23 cellular contexts compared by ENCODE assay signal in the genomic region with DNA sequence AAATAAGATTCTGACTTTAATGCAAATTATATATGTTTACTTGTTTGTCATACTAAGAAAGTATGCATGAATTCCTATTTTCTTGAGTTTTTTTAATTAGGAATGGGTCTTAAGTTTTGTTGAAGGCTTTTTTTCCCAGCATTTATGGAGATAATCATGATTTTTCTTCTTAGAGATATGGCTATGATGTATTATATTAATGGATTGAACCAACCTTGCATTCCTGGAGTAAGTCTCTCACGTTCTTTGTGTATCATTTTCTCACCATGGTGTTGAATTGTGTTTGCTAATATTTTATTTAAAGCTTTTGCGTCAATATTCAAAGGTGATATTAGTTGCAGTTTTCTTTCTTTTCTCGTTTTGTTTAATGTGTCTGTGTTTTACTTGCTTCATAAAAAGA. TPM values are rescaled to one million over a fixed set of nuclear protein-coding genes. Genes with fewer than 3 reads are reported as not detected.
DNase-seq lines count a peak whose midpoint lies in the region; ATAC-seq lines count a peak whose summit lies in the region.
"Had no signal": no experiment of that assay in that cellular context is flagged by ENCODE, and none has a peak within 500 bp of the region (broad histone marks: within the 10 kb centered on the region; RNA-seq: fewer than 3 reads in every experiment).

No MANE protein-coding gene starts in this region.

- peaks cover 4 to 7% of the 10 kb centered on the region in 2 donors for H3K9me3 Mint-ChIP-seq in activated T-cell treated with anti-CD3 and anti-CD28 coated beads, Interleukin-2, amount 50 U/mL, for 72 hours
- H3K9me3 Mint-ChIP-seq: effector memory CD8-positive, alpha-beta T cell had no signal

- no peak for ATAC-seq in GM18519 (IDR thresholded peaks at IDR 0.05; ENCODE audit: low FRiP score, unreplicated experiment)
- no peak for ATAC-seq in activated T-cell treated with anti-CD3 and anti-CD28 coated beads, Interleukin-2, amount 50 U/mL, for 72 hours (replicated peaks in 1 of 2)
- ATAC-seq: CD8-positive, alpha-beta T cell; effector memory CD8-positive, alpha-beta T cell; psoas muscle had no signal

- H3K4me1 ChIP-seq in GM23248 (ENCODE audit: insufficient read depth): no peaks in the 10 kb centered on the region
- H3K4me1 ChIP-seq: psoas muscle, spleen, upper lobe of left lung had no signal

- H3K4me1 Mint-ChIP-seq in activated T-cell treated with anti-CD3 and anti-CD28 coated beads, Interleukin-2, amount 50 U/mL, for 72 hours (ENCODE audit: low read depth): no peaks in the 10 kb centered on the region

- H3F3A ChIP-seq in GM23248 (ENCODE audit: insufficient read depth): no peaks in the 10 kb centered on the region

- DNase-seq in ACHN (peak; percentile 8), GM23248 (peak; percentile 43), RPMI7951 (ENCODE audit: low read depth) (peak; percentile 6), fibroblast of peridontal ligament (ENCODE audit: extremely low read depth) (peak; percentile 22), GM03348 (ENCODE audit: low spot score) (no peak), inferior parietal cortex (ENCODE audit: extremely low spot score) (no peak)
- no peak for DNase-seq in activated T-cell treated with anti-CD3 and anti-CD28 coated beads, Interleukin-2, amount 50 U/mL, for 72 hours
- DNase-seq: activated CD4-positive, CD25-positive, alpha-beta regulatory T cell treated with anti-CD3 and anti-CD28 coated beads, Interleukin-2, amount 50 U/mL, for 72 hours; activated T-cell treated with anti-CD3 and anti-CD28 coated beads, Interleukin-2, amount 50 U/mL, for 48 hours; CD8-positive, alpha-beta T cell; effector memory CD8-positive, alpha-beta T cell; NCI-H1694; psoas muscle; spleen; upper lobe of left lung had no signal

- 79 to 90% methylated on average over 3 of the region's 3 CpGs for WGBS in GM23248 (ENCODE audit: low coverage in 1 of 2, low lambda C conversion rate in 2 of 2, missing lambda C conversion rate in 2 of 2), 2 experiments

- no peaks in the 10 kb centered on the region for H3K79me2 ChIP-seq in GM23248 (ENCODE audit: insufficient read depth)

- H3K27me3 Mint-ChIP-seq in activated T-cell treated with anti-CD3 and anti-CD28 coated beads, Interleukin-2, amount 50 U/mL, for 72 hours (ENCODE audit: low read depth): no peaks in the 10 kb centered on the region
- H3K27me3 Mint-ChIP-seq: activated naive CD4-positive, alpha-beta T cell treated with anti-CD3 and anti-CD28 coated beads, Interleukin-2, amount 50 U/mL, for 24 hours; effector memory CD8-positive, alpha-beta T cell had no signal

- H3K27me3 ChIP-seq in GM23248 (replicated peaks; ENCODE audit: insufficient read depth): no peaks in the 10 kb centered on the region
- H3K27me3 ChIP-seq: spleen, upper lobe of left lung had no signal

- no peaks in the 10 kb centered on the region for H3K9me2 ChIP-seq in GM23248 (ENCODE audit: insufficient read depth)

- no peak overlapping the region for H2AFZ ChIP-seq in GM23248

- H3K36me3 Mint-ChIP-seq in activated T-cell treated with anti-CD3 and anti-CD28 coated beads, Interleukin-2, amount 50 U/mL, for 72 hours (ENCODE audit: insufficient read depth in 2 of 2): peaks cover 12 to 29% of the 10 kb centered on the region in 2 donors

- H3K27ac ChIP-seq in GM23248: no peak overlapping the region
- H3K27ac ChIP-seq: psoas muscle, spleen, upper lobe of left lung had no signal

- H3K9me3 ChIP-seq in GM23248 (ENCODE audit: low read depth): no peaks in the 10 kb centered on the region

- no peak overlapping the region for H3K4me2 ChIP-seq in GM23248 (ENCODE audit: unreplicated experiment)

- H3K36me3 ChIP-seq in GM23248 (ENCODE audit: low read depth): peaks cover 17% of the 10 kb centered on the region

- H4K20me1 ChIP-seq in GM23248 (ENCODE audit: insufficient read depth): no peaks in the 10 kb centered on the region

- no peak overlapping the region for H3K9ac ChIP-seq in GM23248

- in situ Hi-C loops in ACHN (cut with HindIII; ENCODE audit: low pct_ligation_motif_present, low pct_unique_long_range_greater_than_20kb, low sequenced_read_pairs): no loop called here
- in situ Hi-C loops in GM23248 (cut with MboI): no loop called here

- no peak overlapping the region for H3K4me3 Mint-ChIP-seq in activated T-cell treated with anti-CD3 and anti-CD28 coated beads, Interleukin-2, amount 50 U/mL, for 72 hours
- H3K4me3 Mint-ChIP-seq: activated naive CD4-positive, alpha-beta T cell treated with anti-CD3 and anti-CD28 coated beads, Interleukin-2, amount 50 U/mL, for 24 hours; CD8-positive, alpha-beta T cell; effector memory CD8-positive, alpha-beta T cell had no signal

- H3K27ac Mint-ChIP-seq in activated T-cell treated with anti-CD3 and anti-CD28 coated beads, Interleukin-2, amount 50 U/mL, for 72 hours: no peak overlapping the region
- H3K27ac Mint-ChIP-seq: activated naive CD4-positive, alpha-beta T cell treated with anti-CD3 and anti-CD28 coated beads, Interleukin-2, amount 50 U/mL, for 24 hours; CD8-positive, alpha-beta T cell; effector memory CD8-positive, alpha-beta T cell had no signal

- H3K4me3 ChIP-seq in GM23248: no peak overlapping the region
- H3K4me3 ChIP-seq: psoas muscle, spleen, upper lobe of left lung had no signal

RNA-seq across cellular contexts. Expression of a gene that starts 48.4 kb away (rescaled TPM):
- not detected in 2 replicates for total RNA-seq in GM23248 (2014; rRNA removed; shearing (Covaris generic))
- polyA plus RNA-seq in GM23248 (2016; fragmentation: Nextera tagmentation; extraction: Ambion mirVana): not detected in 2 replicates
- not detected in 2 replicates for total RNA-seq in RPMI7951 (2014; rRNA removed; shearing (Covaris generic))
- not detected for total RNA-seq in activated T-cell treated with anti-CD3 and anti-CD28 coated beads, Interleukin-2, amount 50 U/mL, for 72 hours
- total RNA-seq: activated CD8-positive, alpha-beta memory T cell treated with anti-CD3 and anti-CD28 coated beads for 36 hours; astrocyte; CD8-positive, alpha-beta T cell; chondrocyte; Daoy; fibroblast of villous mesenchyme; NCI-H460; psoas muscle; spleen had no signal
- polyA plus RNA-seq: psoas muscle, spleen had no signal

RNA-seq across cellular contexts. Expression of a gene that starts 51.3 kb away (rescaled TPM):
- 6.2 and 11.0 TPM in 2 replicates for total RNA-seq in GM23248 (2014; rRNA removed; shearing (Covaris generic))
- polyA plus RNA-seq in GM23248 (2016; fragmentation: Nextera tagmentation; extraction: Ambion mirVana): 9.4 and 10.7 TPM in 2 replicates
- total RNA-seq in RPMI7951 (2014; rRNA removed; shearing (Covaris generic)): 9.7 and 17.1 TPM in 2 replicates
- total RNA-seq in activated T-cell treated with anti-CD3 and anti-CD28 coated beads, Interleukin-2, amount 50 U/mL, for 72 hours: 1 to 10 TPM; 3.8 to 4.9 TPM

Comparison
In these comparisons a context has a peak if more than half of its experiments do, and no peak if none do; other contexts are left out.
1. DNase-seq: peak in ACHN (single experiment), GM23248 (single experiment), RPMI7951 (single experiment) and fibroblast of peridontal ligament (single experiment); none in GM03348 (single experiment), activated T-cell treated with anti-CD3 and anti-CD28 coated beads, Interleukin-2, amount 50 U/mL, for 72 hours (0 of 2) and inferior parietal cortex (single experiment).